In genomic region chr6:126339796-126340750, GRCh38 we compare ENCODE assay signal across 8 cellular contexts. TPM values are rescaled to one million over a fixed set of nuclear protein-coding genes. Genes with fewer than 3 reads are reported as not detected.
DNase-seq lines count a peak whose midpoint lies in the region; ATAC-seq, FAIRE-seq and TF ChIP-seq lines count a peak whose summit lies in the region.

CENPW (plus strand) TSS chr6:126340115; CDS start chr6:126340274, 159 bp downstream.

- TF ChIP-seq CTCF in D721Med (IDR thresholded peaks at IDR 0.05; ENCODE audit: insufficient read depth, missing control alignments) (no peak), endothelial cell (IDR thresholded peaks at IDR 0.05; ENCODE audit: unreplicated experiment) (no peak), mesothelial cell of epicardium (IDR thresholded peaks at IDR 0.05; ENCODE audit: unreplicated experiment) (no peak)

- H3K27me3 ChIP-seq in NT2/D1 (ENCODE audit: insufficient read depth, insufficient read length) = no peaks in the 10 kb centered on the region

- H3K27ac Mint-ChIP-seq in endothelial cell (ENCODE audit: unreplicated experiment) = peak within 1 kb of the TSS; percentile 34
- no peak within 1 kb of the TSS for H3K27ac Mint-ChIP-seq in mesothelial cell of epicardium

- DNase-seq in D721Med (ENCODE audit: insufficient read length, low spot score) (peak; percentile 27), HUDEP-2 (lab: John Stamatoyannopoulos, UW; ENCODE audit: unreplicated experiment in 76 of 76) (peak in 74 of 76 experiments; percentile 54 to 97 (median 88)), NT2/D1 (ENCODE audit: low read depth, low spot score) (peak; percentile 79), endothelial cell (ENCODE audit: low spot score) (peak; percentile 96), mesothelial cell of epicardium (ENCODE audit: low spot score in 2 of 2, unreplicated experiment in 2 of 2) (peak; percentile 90 to 97)
- DNase-seq in activated CD8-positive, alpha-beta memory T cell treated with anti-CD3 and anti-CD28 coated beads for 48 hours (ENCODE audit: low read depth in 2 of 3, low spot score in 2 of 3) = peak; percentile 82 to 95 (median 92)
- DNase-seq in stimulated activated CD8-positive, alpha-beta memory T cell treated with anti-CD3 and anti-CD28 coated beads, Interleukin-15, amount 100 ng/mL, for 4 hours (ENCODE audit: low read depth in 2 of 2) = peak; percentile 76 to 89

- H3K36me3 ChIP-seq in NT2/D1 (ENCODE audit: insufficient read depth, insufficient read length, low read length) = no peaks in the 10 kb centered on the region

- H3K4me1 Mint-ChIP-seq in endothelial cell (ENCODE audit: unreplicated experiment) (peaks cover 15% of the 10 kb centered on the region), mesothelial cell of epicardium (peaks cover 23% of the 10 kb centered on the region)

- H3K4me3 Mint-ChIP-seq in endothelial cell (ENCODE audit: unreplicated experiment) (no peak within 1 kb of the TSS), mesothelial cell of epicardium (no peak within 1 kb of the TSS)

- H3K9me3 Mint-ChIP-seq in endothelial cell (ENCODE audit: unreplicated experiment) = no peaks in the 10 kb centered on the region
- H3K9me3 Mint-ChIP-seq in mesothelial cell of epicardium = no peaks in the 10 kb centered on the region

- no peaks in the 10 kb centered on the region for H3K4me1 ChIP-seq in NT2/D1 (ENCODE audit: insufficient read depth, insufficient read length)

- ATAC-seq in GM21423 (IDR thresholded peaks at IDR 0.05; ENCODE audit: unreplicated experiment) = peak; percentile 95

- FAIRE-seq in D721Med (lab: Jason Lieb, UNC) = no peak

- H3K36me3 Mint-ChIP-seq in endothelial cell (ENCODE audit: low read depth, unreplicated experiment) = no peaks in the 10 kb centered on the region
- H3K36me3 Mint-ChIP-seq in mesothelial cell of epicardium = no peaks in the 10 kb centered on the region

- no peaks in the 10 kb centered on the region for H3K27me3 Mint-ChIP-seq in endothelial cell (ENCODE audit: unreplicated experiment)
- H3K27me3 Mint-ChIP-seq in mesothelial cell of epicardium (ENCODE audit: low read depth) = no peaks in the 10 kb centered on the region

- peak within 1 kb of the TSS; percentile 73 for H3K4me3 ChIP-seq in NT2/D1 (ENCODE audit: insufficient read length, low read depth)

- H3K9me3 ChIP-seq in NT2/D1 (ENCODE audit: insufficient read depth, low read length) = no peaks in the 10 kb centered on the region

- peak within 1 kb of the TSS; percentile 75 for H3K9ac ChIP-seq in NT2/D1 (ENCODE audit: insufficient read length, low read depth)

RNA-seq across cellular contexts. Expression of gene CENPW, which starts in this region (rescaled TPM):
- total RNA-seq in endothelial cell (ENCODE audit: unreplicated experiment) = 34.0 TPM
- 22.9 to 23.8 TPM (median 23.3 TPM) in 3 replicates for total RNA-seq in mesothelial cell of epicardium

Comparison
In these comparisons a context has a peak if more than half of its experiments do, and no peak if none do; other contexts are left out.
1. Peak in every context shown above with its lines: DNase-seq, ATAC-seq and H3K4me3 ChIP-seq.
2. DNase-seq: peak in every context shown above with its lines; median percentile 96 in endothelial cell; 94 in mesothelial cell of epicardium; 92 in activated CD8-positive, alpha-beta memory T cell treated with anti-CD3 and anti-CD28 coated beads for 48 hours; 88 in HUDEP-2; 82 in stimulated activated CD8-positive, alpha-beta memory T cell treated with anti-CD3 and anti-CD28 coated beads, Interleukin-15, amount 100 ng/mL, for 4 hours; 79 in NT2/D1; 27 in D721Med.